In the genomic region with DNA sequence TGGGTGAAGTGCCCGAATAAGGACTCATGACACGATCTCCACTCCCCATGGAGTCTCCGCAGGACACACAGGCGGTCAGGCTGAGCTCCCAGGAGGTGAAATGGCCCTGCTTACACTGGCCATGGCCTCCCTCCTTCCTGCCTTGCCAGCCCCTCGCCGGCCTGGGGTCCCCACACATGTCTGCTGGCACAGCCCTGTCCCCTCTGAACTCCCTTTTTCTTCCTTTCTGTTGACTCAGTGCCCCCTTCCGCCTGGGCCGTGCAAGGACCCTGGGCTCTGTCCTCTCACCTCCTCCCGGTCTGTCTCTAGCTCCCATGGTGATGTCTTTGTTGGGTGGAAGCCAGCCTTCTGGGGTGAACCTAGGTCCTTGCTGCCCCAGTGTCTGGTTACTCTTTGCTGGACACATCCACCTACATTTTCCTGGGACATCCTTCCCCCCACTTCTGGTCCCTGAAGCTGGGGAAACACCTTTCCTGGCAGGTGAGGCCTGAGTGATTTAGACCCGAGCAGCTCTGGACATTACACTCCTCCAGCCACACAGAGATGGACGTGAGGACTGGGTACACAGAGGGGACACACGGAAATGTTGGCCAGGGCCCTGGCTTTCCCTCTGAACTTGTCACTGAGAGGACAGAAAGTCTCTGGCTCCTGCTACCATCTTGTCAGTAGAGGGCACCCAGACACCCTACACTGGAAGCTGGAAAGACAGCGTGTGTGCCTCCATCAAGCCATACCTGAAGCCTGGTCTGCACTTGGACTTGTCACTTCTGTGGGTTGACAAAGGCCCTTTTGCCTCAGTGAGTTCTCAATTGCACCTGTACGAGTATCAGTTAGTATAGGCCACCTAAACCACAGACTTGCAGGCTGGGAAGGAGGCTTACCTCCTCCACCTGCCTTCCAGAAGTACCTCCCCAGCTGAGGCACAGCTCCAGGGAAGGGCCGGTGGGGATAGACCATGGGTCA, we compare ENCODE assay signal across 18 cellular contexts.
DNase-seq lines count a peak whose midpoint lies in the region; ATAC-seq and TF ChIP-seq lines count a peak whose summit lies in the region.
"Had no signal": no experiment of that assay in that cellular context is flagged by ENCODE, and none has a peak within 500 bp of the region (broad histone marks: within the 10 kb centered on the region; RNA-seq: fewer than 3 reads in every experiment).

No MANE protein-coding gene starts in this region.

- H3K4ac ChIP-seq in mesendoderm (ENCODE audit: low read depth, low read length): no peak overlapping the region

- H4K20me1 ChIP-seq in smooth muscle cell (ENCODE audit: low read depth): no peaks in the 10 kb centered on the region
- H4K20me1 ChIP-seq: BLaER1 had no signal

- H2AK5ac ChIP-seq in mesendoderm (ENCODE audit: low read length): no peak overlapping the region

- H3F3A ChIP-seq in smooth muscle cell (ENCODE audit: low read depth): no peaks in the 10 kb centered on the region

- no peaks in the 10 kb centered on the region for H3K79me1 ChIP-seq in mesendoderm (ENCODE audit: low read length)

- ATAC-seq in HG03432 (IDR thresholded peaks at IDR 0.05; ENCODE audit: unreplicated experiment): no peak
- no peak for ATAC-seq in stimulated activated naive CD8-positive, alpha-beta T cell treated with anti-CD3 and anti-CD28 coated beads, Interleukin-15, Interleukin-2, amounts not matched to agents 100 U/mL and 50 U/mL, for 24 hours
- ATAC-seq: activated naive CD8-positive, alpha-beta T cell treated with anti-CD3 and anti-CD28 coated beads, Interleukin-2, amount 50 U/mL, for 24 hours; activated T-cell treated with anti-CD3 and anti-CD28 coated beads, Interleukin-2, amount 50 U/mL, for 72 hours; heart left ventricle; psoas muscle; stimulated activated memory B cell treated with anti-CD40 and anti-IgM and Interleukin-4, amounts not matched to agents 10 μg/mL and 1 μg/mL and 100 μg/mL, for 72 hours had no signal

- H3K4me3 ChIP-seq in mesendoderm (ENCODE audit: low read length) (no peak overlapping the region), smooth muscle cell (no peak overlapping the region)
- H3K4me3 ChIP-seq: BLaER1, heart left ventricle, psoas muscle, tibial nerve had no signal

- H3K4me1 ChIP-seq in mesendoderm (ENCODE audit: control insufficient read depth, low read depth, low read length): peaks cover 1% of the 10 kb centered on the region
- no peaks in the 10 kb centered on the region for H3K4me1 ChIP-seq in smooth muscle cell (ENCODE audit: low read depth)
- H3K4me1 ChIP-seq: BLaER1, heart left ventricle, psoas muscle, tibial nerve had no signal

- no peak overlapping the region for H4K8ac ChIP-seq in mesendoderm (ENCODE audit: low read depth, low read length)

- no peak overlapping the region for H3K18ac ChIP-seq in mesendoderm (ENCODE audit: low read length)

- no peaks in the 10 kb centered on the region for H3K36me3 ChIP-seq in mesendoderm (ENCODE audit: control insufficient read depth, insufficient read depth, low read length)
- no peaks in the 10 kb centered on the region for H3K36me3 ChIP-seq in smooth muscle cell (ENCODE audit: low read depth)
- H3K36me3 ChIP-seq: BLaER1, heart left ventricle, tibial nerve had no signal

- no peak for TF ChIP-seq CTCF in smooth muscle cell (IDR thresholded peaks at IDR 0.05; ENCODE audit: borderline replicate concordance, insufficient read depth, poor library complexity, severe bottlenecking)

- H4K5ac ChIP-seq in mesendoderm (ENCODE audit: low read length): no peak overlapping the region

- H2BK120ac ChIP-seq in mesendoderm (ENCODE audit: low read depth, low read length): no peak overlapping the region

- no peak overlapping the region for H3K9ac ChIP-seq in mesendoderm (ENCODE audit: low read length)
- H3K9ac ChIP-seq in smooth muscle cell (ENCODE audit: low read depth): no peak overlapping the region
- H3K9ac ChIP-seq: BLaER1 had no signal

- H3K4me2 ChIP-seq in mesendoderm (ENCODE audit: low read length) (no peak overlapping the region), smooth muscle cell (no peak overlapping the region)
- H3K4me2 ChIP-seq: BLaER1 had no signal

- H3K56ac ChIP-seq in mesendoderm (ENCODE audit: low read length): peak overlapping the region; percentile 59

- H2BK15ac ChIP-seq in mesendoderm (replicated peaks; ENCODE audit: low read depth): no peak overlapping the region

- H3K27me3 ChIP-seq in mesendoderm (ENCODE audit: insufficient read depth, low read length, poor library complexity) (no peaks in the 10 kb centered on the region), smooth muscle cell (ENCODE audit: low read depth) (no peaks in the 10 kb centered on the region)
- H3K27me3 ChIP-seq: BLaER1, tibial nerve had no signal

- H2AFZ ChIP-seq in smooth muscle cell (ENCODE audit: low read depth): no peak overlapping the region

- no peaks in the 10 kb centered on the region for H3K9me3 ChIP-seq in smooth muscle cell (replicated peaks; ENCODE audit: low read depth)
- H3K9me3 ChIP-seq: BLaER1, heart left ventricle, psoas muscle, tibial nerve had no signal

- H3K79me2 ChIP-seq in mesendoderm (ENCODE audit: control insufficient read depth, insufficient read depth, low read length) (no peaks in the 10 kb centered on the region), smooth muscle cell (ENCODE audit: low read depth) (no peaks in the 10 kb centered on the region)

- no peak overlapping the region for H3K23ac ChIP-seq in mesendoderm (ENCODE audit: low read length)

- DNase-seq in NCI-H2171 treated with DMSO at 0.1 percent for 48 hours (lab: John Stamatoyannopoulos, UW) (peak; percentile 20), NCI-H2171 (lab: John Stamatoyannopoulos, UW) (no peak), RPMI8226 (peak; percentile 46), mesendoderm (peak; percentile 47), smooth muscle cell (lab: John Stamatoyannopoulos, UW; ENCODE audit: unreplicated experiment) (no peak)
- no peak for DNase-seq in stimulated activated naive CD8-positive, alpha-beta T cell treated with anti-CD3 and anti-CD28 coated beads, Interleukin-15, Interleukin-2, amounts not matched to agents 100 U/mL and 50 U/mL, for 24 hours
- DNase-seq: activated CD4-positive, alpha-beta memory T cell treated with anti-CD3 and anti-CD28 coated beads for 36 hours; activated naive CD8-positive, alpha-beta T cell treated with anti-CD3 and anti-CD28 coated beads, Interleukin-2, amount 50 U/mL, for 24 hours; activated T-cell treated with anti-CD3 and anti-CD28 coated beads, Interleukin-2, amount 50 U/mL, for 72 hours; effector CD4-positive, alpha-beta T cell; heart left ventricle; NCI-H2029; psoas muscle had no signal

- WGBS in mesendoderm (ENCODE audit: extremely low coverage, insufficient coverage, low lambda C conversion rate): no CpG with 5 or more reads among the region's 15 CpGs
- 85% methylated on average over 15 of the region's 15 CpGs for WGBS in smooth muscle cell (ENCODE audit: low lambda C conversion rate)

- H2BK5ac ChIP-seq in mesendoderm (ENCODE audit: low read length): peak overlapping the region; percentile 34

- no peak overlapping the region for H3K27ac ChIP-seq in mesendoderm (ENCODE audit: low read depth, low read length)
- no peak overlapping the region for H3K27ac ChIP-seq in smooth muscle cell (ENCODE audit: low read depth)
- H3K27ac ChIP-seq: BLaER1, heart left ventricle, psoas muscle, tibial nerve had no signal

- no peak for TF ChIP-seq EP300 in Ishikawa (IDR thresholded peaks at IDR 0.05; ENCODE audit: borderline replicate concordance)

- peak; percentile 50; the same call in 1 of the 2 replicates for TF ChIP-seq RAD21 in Ishikawa (IDR thresholded peaks at IDR 0.05; ENCODE audit: low read depth)

TF ChIP-seq in Ishikawa, 13 proteins besides CTCF, POLR2A, EP300 and RAD21 (continues in another document):
- TF ChIP-seq CREB1 (IDR thresholded peaks at IDR 0.05; ENCODE audit: low read depth) (no peak), NFIC (IDR thresholded peaks at IDR 0.05) (no peak), TEAD4 (IDR thresholded peaks at IDR 0.05) (no peak), EGR1 (IDR thresholded peaks at IDR 0.05) (no peak), CEBPB (IDR thresholded peaks at IDR 0.05) (no peak), REST (IDR thresholded peaks at IDR 0.05; ENCODE audit: low read depth) (no peak), ZBTB7A (IDR thresholded peaks at IDR 0.05; ENCODE audit: low read depth) (no peak), FOXM1 (IDR thresholded peaks at IDR 0.05; ENCODE audit: borderline replicate concordance, low read depth) (no peak)
- TF ChIP-seq, protein P1, sequence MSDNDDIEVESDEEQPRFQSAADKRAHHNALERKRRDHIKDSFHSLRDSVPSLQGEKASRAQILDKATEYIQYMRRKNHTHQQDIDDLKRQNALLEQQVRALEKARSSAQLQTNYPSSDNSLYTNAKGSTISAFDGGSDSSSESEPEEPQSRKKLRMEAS (IDR thresholded peaks at IDR 0.05): no peak
- TF ChIP-seq, protein P2, sequence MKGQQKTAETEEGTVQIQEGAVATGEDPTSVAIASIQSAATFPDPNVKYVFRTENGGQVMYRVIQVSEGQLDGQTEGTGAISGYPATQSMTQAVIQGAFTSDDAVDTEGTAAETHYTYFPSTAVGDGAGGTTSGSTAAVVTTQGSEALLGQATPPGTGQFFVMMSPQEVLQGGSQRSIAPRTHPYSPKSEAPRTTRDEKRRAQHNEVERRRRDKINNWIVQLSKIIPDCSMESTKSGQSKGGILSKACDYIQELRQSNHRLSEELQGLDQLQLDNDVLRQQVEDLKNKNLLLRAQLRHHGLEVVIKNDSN (IDR thresholded peaks at IDR 0.05): no peak

Comparison
In these comparisons a context has a peak if more than half of its experiments do, and no peak if none do; other contexts are left out.
1. DNase-seq: peak in NCI-H2171 treated with DMSO at 0.1 percent for 48 hours (single experiment), RPMI8226 (single experiment) and mesendoderm (single experiment); none in NCI-H2171 (single experiment), stimulated activated naive CD8-positive, alpha-beta T cell treated with anti-CD3 and anti-CD28 coated beads, Interleukin-15, Interleukin-2, amounts not matched to agents 100 U/mL and 50 U/mL, for 24 hours (single experiment) and smooth muscle cell (single experiment).